8 cellular contexts compared by ENCODE assay signal in the genomic region with DNA sequence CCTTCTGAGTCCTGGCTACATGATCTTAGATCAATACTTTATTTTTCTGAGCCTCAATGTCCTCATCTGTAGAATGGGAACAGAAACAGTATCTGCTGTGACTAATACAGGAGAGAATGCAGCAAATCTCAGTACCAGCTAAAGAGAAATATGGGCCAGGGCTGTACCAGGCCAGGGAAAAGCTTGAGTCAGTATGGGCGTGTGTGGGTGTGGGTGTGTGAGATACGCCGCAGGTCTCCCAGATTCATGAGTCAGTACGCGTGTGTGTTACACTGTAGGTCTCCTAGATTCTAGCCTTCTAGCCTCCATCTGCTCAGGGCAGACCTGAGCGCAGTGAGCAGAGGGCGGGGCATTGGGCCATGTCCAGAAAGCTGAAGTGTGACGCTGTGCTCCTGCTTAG. TPM values are rescaled to one million over a fixed set of nuclear protein-coding genes. Genes with fewer than 3 reads are reported as not detected.
A peak's percentile ranks its signal among the peaks of the same experiment; 100 is the strongest.
DNase-seq lines count a peak whose midpoint lies in the region; ATAC-seq and TF ChIP-seq lines count a peak whose summit lies in the region.
"Had no signal": no experiment of that assay in that cellular context is flagged by ENCODE, and none has a peak within 500 bp of the region (broad histone marks: within the 10 kb centered on the region; RNA-seq: fewer than 3 reads in every experiment).

No MANE protein-coding gene starts in this region.

- TF ChIP-seq CTCF in HCT116 (IDR thresholded peaks at IDR 0.05 in 2 of 3, conservative IDR thresholded peaks at IDR 0.05 in 1 of 3; ENCODE audit: borderline replicate concordance in 1 of 3, insufficient read depth in 1 of 3, low read depth in 2 of 3, low read length in 2 of 3) (no peak), fibroblast of mammary gland (conservative IDR thresholded peaks at IDR 0.05; ENCODE audit: control insufficient read depth, insufficient read depth, low read depth, low read length) (no peak)

- no peak for DNase-seq in HCT116 (ENCODE audit: low read depth, low spot score)
- no peak for DNase-seq in activated CD8-positive, alpha-beta T cell treated with anti-CD3 and anti-CD28 coated beads, Interleukin-2, amount 10 ng/mL, durations not matched to agents 7 days and 5 days
- DNase-seq in fibroblast of mammary gland (ENCODE audit: low read depth): peak; percentile 98
- peak; percentile 55 for DNase-seq in stimulated activated CD4-positive, alpha-beta T cell treated with anti-CD3 and anti-CD28 coated beads, Interleukin-4, amount 100 ng/mL, for 1 hour
- no peak for DNase-seq in SW480 (ENCODE audit: low spot score)
- no peak for DNase-seq in SKM-1 (lab: John Stamatoyannopoulos, UW; ENCODE audit: unreplicated experiment)

- H3K4me1 ChIP-seq in HCT116 (ENCODE audit: control insufficient read depth in 1 of 2, insufficient read depth in 2 of 2, low read length in 2 of 2): peaks cover 24 to 80% of the 10 kb centered on the region in 2 experiments

- peaks cover 48% of the 10 kb centered on the region for H3K36me3 Mint-ChIP-seq in activated CD8-positive, alpha-beta T cell treated with anti-CD3 and anti-CD28 coated beads, Interleukin-2, amount 10 ng/mL, durations not matched to agents 7 days and 5 days (ENCODE audit: low read depth)

- TF ChIP-seq POLR2A in HCT116 (IDR thresholded peaks at IDR 0.05; ENCODE audit: borderline replicate concordance, extremely low read depth, insufficient read depth, insufficient read length): no peak

- peak overlapping the region; percentile 62 for H3K4me2 ChIP-seq in HCT116 (ENCODE audit: low read length)

- H2AFZ ChIP-seq in HCT116 (ENCODE audit: low read depth, low read length, poor library complexity, severe bottlenecking): no peak overlapping the region

- CTCF ChIA-PET in HCT116 (lab: Charles Lee): no interaction called here
- CTCF ChIA-PET in activated CD8-positive, alpha-beta T cell treated with anti-CD3 and anti-CD28 coated beads, Interleukin-2, amount 10 ng/mL, durations not matched to agents 7 days and 5 days (lab: Charles Lee): interaction anchor here (1.0 to 1.2 kb wide), 2 partner anchors 8 to 9 kb away, joined by 3 to 4 read pairs; no protein-coding TSS in a partner anchor

- H3K9ac ChIP-seq in HCT116 (ENCODE audit: low read length): peak overlapping the region; percentile 44

- no peaks in the 10 kb centered on the region for H3K27me3 ChIP-seq in HCT116 (ENCODE audit: insufficient read depth, low read length)

- peak; percentile 47 for ATAC-seq in HCT116
- no peak for ATAC-seq in activated CD8-positive, alpha-beta T cell treated with anti-CD3 and anti-CD28 coated beads, Interleukin-2, amount 10 ng/mL, durations not matched to agents 7 days and 5 days
- ATAC-seq in HG02588 (IDR thresholded peaks at IDR 0.05; ENCODE audit: unreplicated experiment): no peak

- H3K4me3 Mint-ChIP-seq in activated CD8-positive, alpha-beta T cell treated with anti-CD3 and anti-CD28 coated beads, Interleukin-2, amount 10 ng/mL, durations not matched to agents 7 days and 5 days: no peak overlapping the region
- H3K4me3 Mint-ChIP-seq: T-helper 1 cell treated with Interleukin-12 subunit alpha and Interleukin-12 subunit beta and Interleukin-4 antibody, amounts not matched to agents 30 μg/mL and 1 μg/mL, for 36 hours had no signal

- H3K4me1 Mint-ChIP-seq in activated CD8-positive, alpha-beta T cell treated with anti-CD3 and anti-CD28 coated beads, Interleukin-2, amount 10 ng/mL, durations not matched to agents 7 days and 5 days (ENCODE audit: low read depth): peaks cover 33% of the 10 kb centered on the region

- H3K79me2 ChIP-seq in HCT116 (ENCODE audit: insufficient read depth, low read length): peaks cover 59% of the 10 kb centered on the region

- H3K27me3 Mint-ChIP-seq in activated CD8-positive, alpha-beta T cell treated with anti-CD3 and anti-CD28 coated beads, Interleukin-2, amount 10 ng/mL, durations not matched to agents 7 days and 5 days (ENCODE audit: low read depth): no peaks in the 10 kb centered on the region

- no peaks in the 10 kb centered on the region for H3K9me3 ChIP-seq in HCT116 (ENCODE audit: control insufficient read depth in 1 of 2, insufficient read depth in 1 of 2, low read depth in 1 of 2, low read length in 2 of 2)

- no peaks in the 10 kb centered on the region for H3K9me2 ChIP-seq in HCT116 (ENCODE audit: insufficient read depth)

- peak overlapping the region; percentile 18 for H3K27ac Mint-ChIP-seq in activated CD8-positive, alpha-beta T cell treated with anti-CD3 and anti-CD28 coated beads, Interleukin-2, amount 10 ng/mL, durations not matched to agents 7 days and 5 days
- H3K27ac Mint-ChIP-seq: T-helper 1 cell treated with Interleukin-12 subunit alpha and Interleukin-12 subunit beta and Interleukin-4 antibody, amounts not matched to agents 30 μg/mL and 1 μg/mL, for 36 hours had no signal

- H3K4me3 ChIP-seq in HCT116 (replicated peaks in 1 of 2; ENCODE audit: low read depth in 1 of 2, low read length in 2 of 2) (no peak overlapping the region), fibroblast of mammary gland (ENCODE audit: control insufficient read depth, low read depth, low read length) (no peak overlapping the region)

- H3K9me3 Mint-ChIP-seq in activated CD8-positive, alpha-beta T cell treated with anti-CD3 and anti-CD28 coated beads, Interleukin-2, amount 10 ng/mL, durations not matched to agents 7 days and 5 days (ENCODE audit: insufficient read depth): no peaks in the 10 kb centered on the region
- H3K9me3 Mint-ChIP-seq: T-helper 1 cell treated with Interleukin-12 subunit alpha and Interleukin-12 subunit beta and Interleukin-4 antibody, amounts not matched to agents 30 μg/mL and 1 μg/mL, for 36 hours had no signal

- intact Hi-C loops in HCT116 (cut with micrococcal nuclease): loop anchor here (1.0 kb wide), 1 partner anchor 15 kb away; a partner anchor contains a TSS

- H3K36me3 ChIP-seq in HCT116 (ENCODE audit: control insufficient read depth in 1 of 2, insufficient read depth in 2 of 2, low read length in 2 of 2): peaks cover 0 to 3% of the 10 kb centered on the region in 2 experiments; a peak in 3 of 4 replicates

- RAD21 ChIA-PET in HCT116 (lab: Charles Lee; ENCODE audit: low non-redundant PET in 1 of 2, low total read pairs in 2 of 2, uncharacterized antibody in 2 of 2, unreplicated experiment in 2 of 2): no interaction called here

- no peaks in the 10 kb centered on the region for H4K20me1 ChIP-seq in HCT116 (ENCODE audit: insufficient read depth)

- BruUV-seq in HCT116 (replicated peaks; lab: Mats Ljungman, UMichigan): no TSS peak

- H3K27ac ChIP-seq in HCT116 (ENCODE audit: low read depth, low read length): no peak overlapping the region

- POLR2A ChIA-PET in HCT116 (lab: Charles Lee): interaction anchor here (0.6 to 3.0 kb wide), 2 partner anchors 9 to 16 kb away, joined by 3 to 12 read pairs; a partner anchor contains a TSS
- POLR2A ChIA-PET in activated CD8-positive, alpha-beta T cell treated with anti-CD3 and anti-CD28 coated beads, Interleukin-2, amount 10 ng/mL, durations not matched to agents 7 days and 5 days (lab: Charles Lee): no interaction called here

- no peak for TF ChIP-seq RAD21 in HCT116 (IDR thresholded peaks at IDR 0.05; ENCODE audit: low read depth)

TF ChIP-seq in HCT116, 20 proteins besides CTCF, POLR2A, EP300 and RAD21:
- TF ChIP-seq ZFX (IDR thresholded peaks at IDR 0.05) (no peak), TCF7L2 (IDR thresholded peaks at IDR 0.05; ENCODE audit: borderline replicate concordance, extremely low read depth, insufficient read depth, insufficient read length) (no peak), EZH2 (IDR thresholded peaks at IDR 0.05) (no peak), JUND (IDR thresholded peaks at IDR 0.05) (no peak), CBX3 (IDR thresholded peaks at IDR 0.05; ENCODE audit: low read depth) (no peak)
- TF ChIP-seq, protein P1, sequence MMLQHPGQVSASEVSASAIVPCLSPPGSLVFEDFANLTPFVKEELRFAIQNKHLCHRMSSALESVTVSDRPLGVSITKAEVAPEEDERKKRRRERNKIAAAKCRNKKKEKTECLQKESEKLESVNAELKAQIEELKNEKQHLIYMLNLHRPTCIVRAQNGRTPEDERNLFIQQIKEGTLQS (IDR thresholded peaks at IDR 0.05): no peak

RNA-seq across cellular contexts. Expression of a gene that starts 15.2 kb away (rescaled TPM):
- 170 TPM for total RNA-seq in HCT116 (2021; ENCODE audit: unreplicated experiment)
- 214 and 262 TPM in 2 replicates for polyA plus RNA-seq in HCT116 (2012)
- 100 to 1,000 TPM; 515 to 531 TPM for total RNA-seq in activated CD8-positive, alpha-beta T cell treated with anti-CD3 and anti-CD28 coated beads, Interleukin-2, amount 10 ng/mL, durations not matched to agents 7 days and 5 days

RNA-seq across cellular contexts. Expression of a gene that starts 17.7 kb away (rescaled TPM):
- 46.2 TPM for total RNA-seq in HCT116 (2021; ENCODE audit: unreplicated experiment)
- 51.1 and 79.0 TPM in 2 replicates for polyA plus RNA-seq in HCT116 (2012)
- under 1 TPM; 0.52 to 0.84 TPM for total RNA-seq in activated CD8-positive, alpha-beta T cell treated with anti-CD3 and anti-CD28 coated beads, Interleukin-2, amount 10 ng/mL, durations not matched to agents 7 days and 5 days

RNA-seq across cellular contexts. Expression of a gene that starts 27.7 kb away (rescaled TPM):
- not detected for total RNA-seq in HCT116 (2021; ENCODE audit: unreplicated experiment)
- polyA plus RNA-seq in HCT116 (2012): 0.18 and 0.41 TPM in 2 replicates
- total RNA-seq in activated CD8-positive, alpha-beta T cell treated with anti-CD3 and anti-CD28 coated beads, Interleukin-2, amount 10 ng/mL, durations not matched to agents 7 days and 5 days: not detected

RNA-seq across cellular contexts. Expression of a gene that starts 41.0 kb away (rescaled TPM):
- total RNA-seq in HCT116 (2021; ENCODE audit: unreplicated experiment): 146 TPM
- polyA plus RNA-seq in HCT116 (2012): 101 and 103 TPM in 2 replicates
- 10 to 100 TPM; 81.3 to 85.1 TPM for total RNA-seq in activated CD8-positive, alpha-beta T cell treated with anti-CD3 and anti-CD28 coated beads, Interleukin-2, amount 10 ng/mL, durations not matched to agents 7 days and 5 days

RNA-seq across cellular contexts. Expression of a gene that starts 46.1 kb away (rescaled TPM):
- total RNA-seq in HCT116 (2021; ENCODE audit: unreplicated experiment): 3.1 TPM
- polyA plus RNA-seq in HCT116 (2012): 4.3 and 4.6 TPM in 2 replicates
- not detected for total RNA-seq in activated CD8-positive, alpha-beta T cell treated with anti-CD3 and anti-CD28 coated beads, Interleukin-2, amount 10 ng/mL, durations not matched to agents 7 days and 5 days

Comparison
In these comparisons a context has a peak if more than half of its experiments do, and no peak if none do; other contexts are left out.
1. DNase-seq: peak in fibroblast of mammary gland (single experiment) and stimulated activated CD4-positive, alpha-beta T cell treated with anti-CD3 and anti-CD28 coated beads, Interleukin-4, amount 100 ng/mL, for 1 hour (single experiment); none in HCT116 (single experiment), activated CD8-positive, alpha-beta T cell treated with anti-CD3 and anti-CD28 coated beads, Interleukin-2, amount 10 ng/mL, durations not matched to agents 7 days and 5 days (single experiment), SW480 (single experiment) and SKM-1 (single experiment).
2. RNA of a gene that starts 17.7 kb away (total RNA-seq): 46.2 TPM in HCT116 (single experiment); 0.52 to 0.84 TPM in activated CD8-positive, alpha-beta T cell treated with anti-CD3 and anti-CD28 coated beads, Interleukin-2, amount 10 ng/mL, durations not matched to agents 7 days and 5 days; every median in the first group is over 10 times any median in the second.